ENCODE assay signal across 12 cellular contexts in genomic region chr1:23384312-23385058, GRCh38. TPM values are rescaled to one million over a fixed set of nuclear protein-coding genes. Genes with fewer than 3 reads are reported as not detected.
DNase-seq lines count a peak whose midpoint lies in the region; ATAC-seq and TF ChIP-seq lines count a peak whose summit lies in the region.
"Had no signal": no experiment of that assay in that cellular context is flagged by ENCODE, and none has a peak within 500 bp of the region (broad histone marks: within the 10 kb centered on the region; RNA-seq: fewer than 3 reads in every experiment).

No MANE protein-coding gene starts in this region.

- H3K4me3 Mint-ChIP-seq in CD8-positive, alpha-beta memory T cell, result no peak overlapping the region
- H3K4me3 Mint-ChIP-seq in CD8-positive, alpha-beta T cell, result no peak overlapping the region

- H3K36me3 Mint-ChIP-seq in CD8-positive, alpha-beta memory T cell, result peaks cover 0 to 7% (median 0%) of the 10 kb centered on the region in 3 donors
- peaks cover 35% of the 10 kb centered on the region for H3K36me3 Mint-ChIP-seq in CD8-positive, alpha-beta T cell

- DNase-seq in RPMI7951 (ENCODE audit: low read depth) (peak; percentile 86), psoas muscle (no peak), amygdala (lab: John Stamatoyannopoulos, UW) (no peak), upper lobe of left lung (no peak)
- DNase-seq in CD8-positive, alpha-beta memory T cell, result no peak
- DNase-seq in CD8-positive, alpha-beta T cell, result no peak
- DNase-seq: activated gamma-delta T cell treated with Interleukin-2 at 50 U/mL for 16 hours, DMS79 treated with DMSO at 0.1 percent for 48 hours, GOT3, NCI-H1105 had no signal

- no peak overlapping the region for H3K27ac ChIP-seq in HEK293 (ENCODE audit: extremely low read depth, low read depth, low read length)
- H3K27ac ChIP-seq in psoas muscle, result peak overlapping the region; percentile 21
- H3K27ac ChIP-seq in CD8-positive, alpha-beta memory T cell (ENCODE audit: low read depth, low read length), result no peak overlapping the region
- H3K27ac ChIP-seq in upper lobe of left lung, result peak overlapping the region in 2 of 4 donors; percentile 43 to 54
- H3K27ac ChIP-seq in CD8-positive, alpha-beta T cell (ENCODE audit: low read depth, low read length), result no peak overlapping the region

- H3K9me3 Mint-ChIP-seq in CD8-positive, alpha-beta memory T cell, result no peaks in the 10 kb centered on the region
- no peaks in the 10 kb centered on the region for H3K9me3 Mint-ChIP-seq in CD8-positive, alpha-beta T cell

- no peak for TF ChIP-seq EP300 in upper lobe of left lung (IDR thresholded peaks at IDR 0.05)

- H3K27ac Mint-ChIP-seq in CD8-positive, alpha-beta memory T cell, result no peak overlapping the region
- H3K27ac Mint-ChIP-seq in CD8-positive, alpha-beta T cell, result no peak overlapping the region

- WGBS in psoas muscle, 3 donors, result 78 to 89% (median 78%) methylated on average over 9 to 11 of the region's 11 CpGs
- 53 to 67% methylated on average over 11 of the region's 11 CpGs for WGBS in upper lobe of left lung, 2 donors

- no peak for TF ChIP-seq POLR2A in upper lobe of left lung (IDR thresholded peaks at IDR 0.05)

- H3K9me3 ChIP-seq in HEK293 (ENCODE audit: control insufficient read depth, insufficient read depth, low read depth, low read length) (no peaks in the 10 kb centered on the region), psoas muscle (no peaks in the 10 kb centered on the region), upper lobe of left lung (no peaks in the 10 kb centered on the region)
- H3K9me3 ChIP-seq in CD8-positive, alpha-beta memory T cell (ENCODE audit: low read length), result no peaks in the 10 kb centered on the region
- H3K9me3 ChIP-seq in CD8-positive, alpha-beta T cell (ENCODE audit: low read length), result no peaks in the 10 kb centered on the region

- H3K36me3 ChIP-seq in HEK293 (ENCODE audit: control insufficient read depth in 2 of 2, insufficient read depth in 1 of 2, low read length in 2 of 2) (no peaks in the 10 kb centered on the region), psoas muscle (ENCODE audit: insufficient read depth in 1 of 2, low read depth in 1 of 2) (peaks cover 0 to 58% of the 10 kb centered on the region in 2 donors), upper lobe of left lung (peaks cover 0 to 3% (median 0%) of the 10 kb centered on the region in 4 donors)
- no peaks in the 10 kb centered on the region for H3K36me3 ChIP-seq in CD8-positive, alpha-beta memory T cell (ENCODE audit: insufficient read depth, low read length)
- no peaks in the 10 kb centered on the region for H3K36me3 ChIP-seq in CD8-positive, alpha-beta T cell (ENCODE audit: insufficient read depth, low read length)

- ATAC-seq in esophagus mucosa (peak; percentile 75), psoas muscle (peak in 1 of 4 donors; percentile 11), upper lobe of left lung (ENCODE audit: low FRiP score in 2 of 2) (no peak)
- ATAC-seq in CD8-positive, alpha-beta T cell, result no peak

- CTCF ChIA-PET in HEK293 (lab: Yijun Ruan, JAX), result interaction anchor here (0.6 kb wide), 1 partner anchor 22 kb away, joined by 3 read pairs; no protein-coding TSS in a partner anchor
- CTCF ChIA-PET in CD8-positive, alpha-beta memory T cell (lab: Charles Lee), result no interaction called here
- CTCF ChIA-PET in CD8-positive, alpha-beta T cell (lab: Charles Lee), result interaction anchor here (1.0 to 1.3 kb wide), 2 partner anchors 19 to 20 kb away, joined by 4 read pairs; no protein-coding TSS in a partner anchor

- POLR2A ChIA-PET in HEK293 (lab: Yijun Ruan, JAX), result no interaction called here
- POLR2A ChIA-PET in CD8-positive, alpha-beta memory T cell (lab: Charles Lee), result no interaction called here
- POLR2A ChIA-PET in CD8-positive, alpha-beta T cell (lab: Charles Lee), result no interaction called here

- TF ChIP-seq CTCF in HEK293 (tag by site-specific recombination; IDR thresholded peaks at IDR 0.05) (no peak), psoas muscle (IDR thresholded peaks at IDR 0.05) (no peak), upper lobe of left lung (IDR thresholded peaks at IDR 0.05) (no peak)
- no peak for TF ChIP-seq CTCF in CD8-positive, alpha-beta T cell (IDR thresholded peaks at IDR 0.05)

- H3K27me3 Mint-ChIP-seq in CD8-positive, alpha-beta memory T cell, result peaks cover 0 to 5% of the 10 kb centered on the region in 2 donors
- H3K27me3 Mint-ChIP-seq in CD8-positive, alpha-beta T cell (ENCODE audit: low read depth), result no peaks in the 10 kb centered on the region

- H3K4me1 Mint-ChIP-seq in CD8-positive, alpha-beta memory T cell, result no peaks in the 10 kb centered on the region
- H3K4me1 Mint-ChIP-seq in CD8-positive, alpha-beta T cell (ENCODE audit: low read depth), result no peaks in the 10 kb centered on the region

- intact Hi-C loops in psoas muscle (cut with DNase I), result no loop called here
- intact Hi-C loops in CD8-positive, alpha-beta T cell (cut with DNase I, micrococcal nuclease), result no loop called here

- H3K27me3 ChIP-seq in psoas muscle (ENCODE audit: insufficient read depth in 3 of 3, low read length in 2 of 3) (no peaks in the 10 kb centered on the region), upper lobe of left lung (no peaks in the 10 kb centered on the region)
- no peaks in the 10 kb centered on the region for H3K27me3 ChIP-seq in CD8-positive, alpha-beta memory T cell (ENCODE audit: insufficient read depth, low read length, poor library complexity, severe bottlenecking)
- no peaks in the 10 kb centered on the region for H3K27me3 ChIP-seq in CD8-positive, alpha-beta T cell (ENCODE audit: insufficient read depth, low read length)

- H3K4me3 ChIP-seq in HEK293 (ENCODE audit: low read depth, low read length) (no peak overlapping the region), psoas muscle (no peak overlapping the region), upper lobe of left lung (no peak overlapping the region)
- no peak overlapping the region for H3K4me3 ChIP-seq in CD8-positive, alpha-beta memory T cell (ENCODE audit: low read length)
- no peak overlapping the region for H3K4me3 ChIP-seq in CD8-positive, alpha-beta T cell (ENCODE audit: low read depth, low read length)

- no peaks in the 10 kb centered on the region for H3K4me1 ChIP-seq in HEK293 (ENCODE audit: control insufficient read depth, insufficient read depth, low read length)
- H3K4me1 ChIP-seq in psoas muscle, result peaks cover 9% of the 10 kb centered on the region
- H3K4me1 ChIP-seq in CD8-positive, alpha-beta memory T cell (ENCODE audit: insufficient read depth, low read length), result no peaks in the 10 kb centered on the region
- peaks cover 4 to 21% (median 17%) of the 10 kb centered on the region in 4 donors for H3K4me1 ChIP-seq in upper lobe of left lung
- no peaks in the 10 kb centered on the region for H3K4me1 ChIP-seq in CD8-positive, alpha-beta T cell (ENCODE audit: insufficient read depth, low read length)

RNA-seq across cellular contexts. Expression of gene ZNF436, which starts 14.8 kb away (rescaled TPM):
- total RNA-seq in RPMI7951 (2014; rRNA removed; shearing (Covaris generic)), result 15.7 and 21.1 TPM in 2 replicates
- total RNA-seq in esophagus mucosa (23.7 TPM), psoas muscle (10 to 100 TPM in 1 of 4 donors, 1 to 10 TPM in 3; 6.8 to 11.5 (median 8.6) TPM), upper lobe of left lung (10 to 100 TPM in 2 of 6 donors, 1 to 10 TPM in 4; 5.5 to 11.3 (median 8.2) TPM)
- polyA plus RNA-seq in psoas muscle, result 1 to 10 TPM; 2.2 to 7.2 (median 3.1) TPM
- total RNA-seq in CD8-positive, alpha-beta memory T cell, result 1 to 10 TPM; 5.9 to 6.4 TPM
- 4.9 TPM for polyA plus RNA-seq in CD8-positive, alpha-beta memory T cell
- 1 to 10 TPM; 3.4 to 3.9 TPM for total RNA-seq in CD8-positive, alpha-beta T cell

RNA-seq across cellular contexts. Expression of gene TCEA3, which starts 40.1 kb away (rescaled TPM):
- 1.7 and 2.3 TPM in 2 replicates for total RNA-seq in RPMI7951 (2014; rRNA removed; shearing (Covaris generic))
- total RNA-seq in esophagus mucosa, result 25.6 TPM
- total RNA-seq in psoas muscle, result 100 to 1,000 TPM; 140 to 200 (median 170) TPM
- 100 to 1,000 TPM in 2 of 3 donors, 10 to 100 TPM in 1; 70.2 to 301 (median 195) TPM for polyA plus RNA-seq in psoas muscle
- total RNA-seq in CD8-positive, alpha-beta memory T cell, result 1 to 10 TPM; 1.4 to 1.7 TPM
- 11.1 TPM for polyA plus RNA-seq in CD8-positive, alpha-beta memory T cell
- 100 to 1,000 TPM in 1 of 6 donors, 10 to 100 TPM in 5; 32.5 to 141 (median 42.9) TPM for total RNA-seq in upper lobe of left lung
- total RNA-seq in CD8-positive, alpha-beta T cell, result 10 to 100 TPM; 14.0 to 16.9 TPM

RNA-seq across cellular contexts. Expression of gene HNRNPR, which starts 40.4 kb away (rescaled TPM):
- total RNA-seq in RPMI7951 (2014; rRNA removed; shearing (Covaris generic)), result 136 and 142 TPM in 2 replicates
- total RNA-seq in esophagus mucosa (96.2 TPM), psoas muscle (10 to 100 TPM; 39.8 to 81.0 (median 71.4) TPM), upper lobe of left lung (10 to 100 TPM; 43.9 to 97.7 (median 73.5) TPM)
- polyA plus RNA-seq in psoas muscle, result 100 to 1,000 TPM in 1 of 3 donors, 10 to 100 TPM in 2; 46.3 to 107 (median 94.0) TPM
- total RNA-seq in CD8-positive, alpha-beta memory T cell, result 100 to 1,000 TPM; 199 to 201 TPM
- 184 TPM for polyA plus RNA-seq in CD8-positive, alpha-beta memory T cell
- 100 to 1,000 TPM; 102 to 103 TPM for total RNA-seq in CD8-positive, alpha-beta T cell
